ENCODE assay signal across 34 cellular contexts in genomic region chr16:71172808-71173207, GRCh38. TPM values are rescaled to one million over a fixed set of nuclear protein-coding genes. Genes with fewer than 3 reads are reported as not detected.
"Had no signal": no experiment of that assay in that cellular context is flagged by ENCODE, and none has a peak within 500 bp of the region (broad histone marks: within the 10 kb centered on the region; RNA-seq: fewer than 3 reads in every experiment).

No MANE protein-coding gene starts in this region.

- H3K4me3 ChIP-seq: K562, Peyer's patch had no signal

- H3K4me3 Mint-ChIP-seq: activated B cell treated with CpG ODN at 0.5 μM for 24 hours; activated CD4-positive, alpha-beta memory T cell treated with anti-CD3 and anti-CD28 coated beads for 36 hours; activated naive CD4-positive, alpha-beta T cell treated with anti-CD3 and anti-CD28 coated beads for 36 hours; activated T-cell treated with anti-CD3 and anti-CD28 coated beads, Interleukin-2, amount 50 U/mL, for 4 hours; activated T-helper 1 cell treated with anti-CD3 and anti-CD28 coated beads, Interleukin-12 subunit alpha, Interleukin-12 subunit beta, Interleukin-2, Interleukin-4 antibody, amounts not matched to agents 30 ng/mL and 10 ng/mL and 1 ng/mL, durations not matched to agents 14 hours and 24 hours and 36 hours; central memory CD8-positive, alpha-beta T cell had no signal

- H3K4me1 ChIP-seq: Peyer's patch had no signal

- H3K36me3 ChIP-seq: brain microvascular endothelial cell, Peyer's patch had no signal

- H3K27ac ChIP-seq: brain microvascular endothelial cell, Peyer's patch, VCaP had no signal

- H3K9me3 Mint-ChIP-seq: activated B cell treated with CpG ODN at 0.5 μM for 24 hours; activated CD4-positive, alpha-beta memory T cell treated with anti-CD3 and anti-CD28 coated beads for 36 hours; activated naive CD4-positive, alpha-beta T cell treated with anti-CD3 and anti-CD28 coated beads for 36 hours; activated T-helper 1 cell treated with anti-CD3 and anti-CD28 coated beads, Interleukin-12 subunit alpha, Interleukin-12 subunit beta, Interleukin-2, Interleukin-4 antibody, amounts not matched to agents 30 ng/mL and 10 ng/mL and 1 ng/mL, durations not matched to agents 14 hours and 24 hours and 36 hours; central memory CD8-positive, alpha-beta T cell had no signal

- H3K4me1 Mint-ChIP-seq: activated B cell treated with CpG ODN at 0.5 μM for 24 hours; central memory CD8-positive, alpha-beta T cell had no signal

- H3K27ac Mint-ChIP-seq: activated B cell treated with CpG ODN at 0.5 μM for 24 hours; activated CD4-positive, alpha-beta memory T cell treated with anti-CD3 and anti-CD28 coated beads for 36 hours; activated naive CD4-positive, alpha-beta T cell treated with anti-CD3 and anti-CD28 coated beads for 36 hours; activated naive CD4-positive, alpha-beta T cell treated with anti-CD3 and anti-CD28 coated beads, Interleukin-2, amount 50 U/mL, for 72 hours; activated T-helper 1 cell treated with anti-CD3 and anti-CD28 coated beads, Interleukin-12 subunit alpha, Interleukin-12 subunit beta, Interleukin-2, Interleukin-4 antibody, amounts not matched to agents 30 ng/mL and 10 ng/mL and 1 ng/mL, durations not matched to agents 14 hours and 24 hours and 36 hours had no signal

- H3K36me3 Mint-ChIP-seq: activated CD4-positive, alpha-beta memory T cell treated with anti-CD3 and anti-CD28 coated beads for 36 hours; activated naive CD4-positive, alpha-beta T cell treated with anti-CD3 and anti-CD28 coated beads, Interleukin-2, amount 50 U/mL, for 72 hours had no signal

- H3K9me3 ChIP-seq: Peyer's patch had no signal

- H3K27me3 ChIP-seq: brain microvascular endothelial cell, Peyer's patch had no signal

- ATAC-seq: activated naive CD4-positive, alpha-beta T cell treated with anti-CD3 and anti-CD28 coated beads, Interleukin-2, amount 50 U/mL, for 72 hours; activated T-cell treated with anti-CD3 and anti-CD28 coated beads, Interleukin-2, amount 50 U/mL, for 4 hours; K562; PC-3 had no signal

- DNase-seq: activated B cell treated with CpG ODN at 0.5 μM for 24 hours; activated CD4-positive, alpha-beta memory T cell treated with anti-CD3 and anti-CD28 coated beads for 36 hours; activated CD4-positive, alpha-beta T cell treated with anti-CD3 and anti-CD28 coated beads for 4 hours; activated CD4-positive, alpha-beta T cell treated with anti-CD3 and anti-CD28 coated beads, Interleukin-2, amount 50 U/mL, for 1 hour; activated CD4-positive, CD25-positive, alpha-beta regulatory T cell treated with anti-CD3 and anti-CD28 coated beads, Interleukin-2, amount 50 U/mL, for 72 hours; activated CD8-positive, alpha-beta memory T cell treated with anti-CD3 and anti-CD28 coated beads, Interleukin-2, amount 50 U/mL, for 4 hours; activated gamma-delta T cell treated with Interleukin-2 at 50 U/mL for 16 hours; activated naive CD4-positive, alpha-beta T cell treated with anti-CD3 and anti-CD28 coated beads for 36 hours; activated T-cell treated with anti-CD3 and anti-CD28 coated beads for 4 hours; activated T-cell treated with anti-CD3 and anti-CD28 coated beads, Interleukin-2, amount 50 U/mL, for 4 hours; anterior cingulate cortex; brain microvascular endothelial cell; NCI-H1092 treated with DMSO at 0.1 percent for 48 hours; NCI-H1417 treated with DMSO at 0.1 percent for 48 hours; NCI-H187 treated with DMSO at 0.1 percent for 48 hours; NCI-H2171 treated with DMSO at 0.1 percent for 48 hours; NCI-H2227 treated with DMSO at 0.1 percent for 48 hours; NCI-H446; NCI-H510A treated with DMSO at 0.1 percent for 48 hours; NCI-H526 treated with DMSO at 0.1 percent for 48 hours; NCI-H82; NK-92 treated with Interleukin-12 subunit alpha and Interleukin-12 subunit beta, amount 100 ng/mL, for 24 hours; PC-3; Peyer's patch; RPMI8226; SW 1271; T-helper 1 cell; T-helper 2 cell; T-helper 9 cell had no signal

RNA-seq across cellular contexts. Expression of gene HYDIN, which starts 57.7 kb away (rescaled TPM):
- total RNA-seq: activated B cell treated with CpG ODN at 0.5 μM for 24 hours; activated CD4-positive, alpha-beta memory T cell treated with anti-CD3 and anti-CD28 coated beads for 36 hours; activated naive CD4-positive, alpha-beta T cell treated with anti-CD3 and anti-CD28 coated beads for 36 hours; activated T-cell treated with anti-CD3 and anti-CD28 coated beads, Interleukin-2, amount 50 U/mL, for 4 hours; activated T-helper 1 cell treated with anti-CD3 and anti-CD28 coated beads, Interleukin-12 subunit alpha, Interleukin-12 subunit beta, Interleukin-2, Interleukin-4 antibody, amounts not matched to agents 30 ng/mL and 10 ng/mL and 1 ng/mL, durations not matched to agents 14 hours and 24 hours and 36 hours had no signal
